ENCODE assay signal across 18 cellular contexts in genomic region chr1:42669936-42670335, GRCh38.
"Had no signal": no experiment of that assay in that cellular context is flagged by ENCODE, and none has a peak within 500 bp of the region (broad histone marks: within the 10 kb centered on the region; RNA-seq: fewer than 3 reads in every experiment).

No MANE protein-coding gene starts in this region.

- H3K27me3 Mint-ChIP-seq: naive thymus-derived CD4-positive, alpha-beta T cell had no signal

- H3K4me3 ChIP-seq: coronary artery, hepatocyte, sigmoid colon, upper lobe of left lung, vagina had no signal

- H3K4me1 ChIP-seq: sigmoid colon, vagina had no signal

- H3K4me2 ChIP-seq: hepatocyte had no signal

- H3K79me2 ChIP-seq: hepatocyte had no signal

- DNase-seq: effector CD4-positive, alpha-beta T cell; endodermal cell; foreskin melanocyte; head of caudate nucleus; kidney; left cardiac atrium; midbrain; naive thymus-derived CD4-positive, alpha-beta T cell; posterior cingulate gyrus; sigmoid colon; small intestine; stimulated activated CD4-positive, alpha-beta T cell treated with anti-CD3 and anti-CD28 coated beads, Interleukin-12 subunit alpha, Interleukin-12 subunit beta, amount 100 ng/mL, for 4 hours; stimulated activated naive CD4-positive, alpha-beta T cell treated with Interleukin-2 at 50 U/mL for 16 hours; upper lobe of left lung had no signal

- H2AFZ ChIP-seq: hepatocyte had no signal

- H3K9me3 Mint-ChIP-seq: endodermal cell; naive thymus-derived CD4-positive, alpha-beta T cell; neural crest cell had no signal

- H3K4me1 Mint-ChIP-seq: endodermal cell, neural crest cell had no signal

- ATAC-seq: left cardiac atrium; naive thymus-derived CD4-positive, alpha-beta T cell had no signal

- H3K4me3 Mint-ChIP-seq: endodermal cell; naive thymus-derived CD4-positive, alpha-beta T cell; neural crest cell had no signal

- H3K27me3 ChIP-seq: hepatocyte, sigmoid colon, upper lobe of left lung, vagina had no signal

- H3K27ac ChIP-seq: coronary artery, hepatocyte, sigmoid colon, vagina had no signal

- H3K27ac Mint-ChIP-seq: endodermal cell; naive thymus-derived CD4-positive, alpha-beta T cell had no signal

- H3K9me3 ChIP-seq: sigmoid colon, upper lobe of left lung, vagina had no signal
